In the genomic region with DNA sequence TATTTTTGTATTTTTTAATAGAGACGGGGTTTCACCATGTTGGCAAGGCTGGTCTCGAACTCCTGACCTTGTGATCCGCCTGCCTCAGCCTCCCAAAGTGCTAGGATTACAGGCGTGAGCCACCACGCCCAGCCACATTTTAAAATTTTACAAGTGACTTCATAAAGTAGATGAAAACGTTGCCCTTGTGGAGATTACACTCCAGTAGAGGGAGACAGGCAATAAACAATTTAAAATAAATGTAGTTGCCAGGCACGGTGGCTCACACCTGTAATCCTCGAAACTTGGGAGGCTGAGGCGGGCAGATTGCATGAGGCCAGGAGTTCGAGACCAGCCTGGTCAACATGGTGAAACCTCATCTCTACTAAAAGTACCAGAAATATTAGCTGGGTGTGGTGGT, we compare ENCODE assay signal across 15 cellular contexts. TPM values are rescaled to one million over a fixed set of nuclear protein-coding genes. Genes with fewer than 3 reads are reported as not detected.
"Had no signal": no experiment of that assay in that cellular context is flagged by ENCODE, and none has a peak within 500 bp of the region (broad histone marks: within the 10 kb centered on the region; RNA-seq: fewer than 3 reads in every experiment).

No MANE protein-coding gene starts in this region.

RNA-seq across cellular contexts. Expression of gene SYCN, which starts 15.0 kb away (rescaled TPM):
- total RNA-seq: activated CD4-positive, alpha-beta memory T cell treated with anti-CD3 and anti-CD28 coated beads, Interleukin-2, amount 10 ng/mL, durations not matched to agents 7 days and 5 days; activated CD4-positive, alpha-beta T cell treated with anti-CD3 and anti-CD28 coated beads for 36 hours; activated CD4-positive, alpha-beta T cell treated with anti-CD3 and anti-CD28 coated beads, Interleukin-2, amount 10 ng/mL, durations not matched to agents 7 days and 5 days; activated CD8-positive, alpha-beta memory T cell treated with anti-CD3 and anti-CD28 coated beads, Interleukin-2, amount 10 ng/mL, durations not matched to agents 7 days and 5 days; activated CD8-positive, alpha-beta T cell treated with anti-CD3 and anti-CD28 coated beads, Interleukin-2, amount 10 ng/mL, durations not matched to agents 7 days and 5 days; activated naive CD8-positive, alpha-beta T cell treated with anti-CD3 and anti-CD28 coated beads, Interleukin-2, amount 10 ng/mL, durations not matched to agents 7 days and 5 days; activated T-helper 2 cell treated with anti-CD3 and anti-CD28 coated beads, Interferon-gamma antibody, Interleukin-2, Interleukin-4, amounts not matched to agents 10 μg/mL and 5 μg/mL and 100 μg/mL, durations not matched to agents 14 hours and 24 hours and 36 hours; ascending aorta; bronchial epithelial cell; cardiac muscle cell; chondrocyte; T-helper 17 cell; T-helper 2 cell treated with Interferon-gamma antibody and Interleukin-4, amounts not matched to agents 100 ng/mL and 5 ng/mL, for 36 hours had no signal
- polyA plus RNA-seq: cardiac muscle cell had no signal

RNA-seq across cellular contexts. Expression of gene NCCRP1, which starts 22.3 kb away (rescaled TPM):
- total RNA-seq: activated CD4-positive, alpha-beta memory T cell treated with anti-CD3 and anti-CD28 coated beads, Interleukin-2, amount 10 ng/mL, durations not matched to agents 7 days and 5 days; activated CD4-positive, alpha-beta T cell treated with anti-CD3 and anti-CD28 coated beads for 36 hours; activated CD4-positive, alpha-beta T cell treated with anti-CD3 and anti-CD28 coated beads, Interleukin-2, amount 10 ng/mL, durations not matched to agents 7 days and 5 days; activated CD8-positive, alpha-beta memory T cell treated with anti-CD3 and anti-CD28 coated beads, Interleukin-2, amount 10 ng/mL, durations not matched to agents 7 days and 5 days; activated CD8-positive, alpha-beta T cell treated with anti-CD3 and anti-CD28 coated beads, Interleukin-2, amount 10 ng/mL, durations not matched to agents 7 days and 5 days; activated naive CD8-positive, alpha-beta T cell treated with anti-CD3 and anti-CD28 coated beads, Interleukin-2, amount 10 ng/mL, durations not matched to agents 7 days and 5 days; activated T-helper 2 cell treated with anti-CD3 and anti-CD28 coated beads, Interferon-gamma antibody, Interleukin-2, Interleukin-4, amounts not matched to agents 10 μg/mL and 5 μg/mL and 100 μg/mL, durations not matched to agents 14 hours and 24 hours and 36 hours; ascending aorta; chondrocyte; T-helper 17 cell; T-helper 2 cell treated with Interferon-gamma antibody and Interleukin-4, amounts not matched to agents 100 ng/mL and 5 ng/mL, for 36 hours had no signal

RNA-seq across cellular contexts. Expression of gene IFNL3, which starts 25.7 kb away (rescaled TPM):
- total RNA-seq: activated CD4-positive, alpha-beta memory T cell treated with anti-CD3 and anti-CD28 coated beads, Interleukin-2, amount 10 ng/mL, durations not matched to agents 7 days and 5 days; activated CD4-positive, alpha-beta T cell treated with anti-CD3 and anti-CD28 coated beads, Interleukin-2, amount 10 ng/mL, durations not matched to agents 7 days and 5 days; activated CD8-positive, alpha-beta T cell treated with anti-CD3 and anti-CD28 coated beads, Interleukin-2, amount 10 ng/mL, durations not matched to agents 7 days and 5 days; activated naive CD8-positive, alpha-beta T cell treated with anti-CD3 and anti-CD28 coated beads, Interleukin-2, amount 10 ng/mL, durations not matched to agents 7 days and 5 days; activated T-helper 2 cell treated with anti-CD3 and anti-CD28 coated beads, Interferon-gamma antibody, Interleukin-2, Interleukin-4, amounts not matched to agents 10 μg/mL and 5 μg/mL and 100 μg/mL, durations not matched to agents 14 hours and 24 hours and 36 hours; ascending aorta; bronchial epithelial cell; cardiac muscle cell; chondrocyte; T-helper 17 cell; T-helper 2 cell treated with Interferon-gamma antibody and Interleukin-4, amounts not matched to agents 100 ng/mL and 5 ng/mL, for 36 hours; WTC11 had no signal
- polyA plus RNA-seq: adipose tissue, cardiac muscle cell had no signal

RNA-seq across cellular contexts. Expression of gene IFNL4, which starts 29.5 kb away (rescaled TPM):
- total RNA-seq: activated CD4-positive, alpha-beta memory T cell treated with anti-CD3 and anti-CD28 coated beads, Interleukin-2, amount 10 ng/mL, durations not matched to agents 7 days and 5 days; activated CD4-positive, alpha-beta T cell treated with anti-CD3 and anti-CD28 coated beads for 36 hours; activated CD4-positive, alpha-beta T cell treated with anti-CD3 and anti-CD28 coated beads, Interleukin-2, amount 10 ng/mL, durations not matched to agents 7 days and 5 days; activated CD8-positive, alpha-beta memory T cell treated with anti-CD3 and anti-CD28 coated beads, Interleukin-2, amount 10 ng/mL, durations not matched to agents 7 days and 5 days; activated CD8-positive, alpha-beta T cell treated with anti-CD3 and anti-CD28 coated beads, Interleukin-2, amount 10 ng/mL, durations not matched to agents 7 days and 5 days; activated naive CD8-positive, alpha-beta T cell treated with anti-CD3 and anti-CD28 coated beads, Interleukin-2, amount 10 ng/mL, durations not matched to agents 7 days and 5 days; activated T-helper 2 cell treated with anti-CD3 and anti-CD28 coated beads, Interferon-gamma antibody, Interleukin-2, Interleukin-4, amounts not matched to agents 10 μg/mL and 5 μg/mL and 100 μg/mL, durations not matched to agents 14 hours and 24 hours and 36 hours; ascending aorta; bronchial epithelial cell; cardiac muscle cell; chondrocyte; T-helper 17 cell; T-helper 2 cell treated with Interferon-gamma antibody and Interleukin-4, amounts not matched to agents 100 ng/mL and 5 ng/mL, for 36 hours; WTC11 had no signal
- polyA plus RNA-seq: adipose tissue, cardiac muscle cell had no signal

RNA-seq across cellular contexts. Expression of gene IFNL2, which starts 49.1 kb away (rescaled TPM):
- total RNA-seq: activated CD4-positive, alpha-beta memory T cell treated with anti-CD3 and anti-CD28 coated beads, Interleukin-2, amount 10 ng/mL, durations not matched to agents 7 days and 5 days; activated CD4-positive, alpha-beta T cell treated with anti-CD3 and anti-CD28 coated beads for 36 hours; activated CD4-positive, alpha-beta T cell treated with anti-CD3 and anti-CD28 coated beads, Interleukin-2, amount 10 ng/mL, durations not matched to agents 7 days and 5 days; activated CD8-positive, alpha-beta memory T cell treated with anti-CD3 and anti-CD28 coated beads, Interleukin-2, amount 10 ng/mL, durations not matched to agents 7 days and 5 days; activated CD8-positive, alpha-beta T cell treated with anti-CD3 and anti-CD28 coated beads, Interleukin-2, amount 10 ng/mL, durations not matched to agents 7 days and 5 days; activated naive CD8-positive, alpha-beta T cell treated with anti-CD3 and anti-CD28 coated beads, Interleukin-2, amount 10 ng/mL, durations not matched to agents 7 days and 5 days; activated T-helper 2 cell treated with anti-CD3 and anti-CD28 coated beads, Interferon-gamma antibody, Interleukin-2, Interleukin-4, amounts not matched to agents 10 μg/mL and 5 μg/mL and 100 μg/mL, durations not matched to agents 14 hours and 24 hours and 36 hours; ascending aorta; bronchial epithelial cell; cardiac muscle cell; chondrocyte; T-helper 17 cell; T-helper 2 cell treated with Interferon-gamma antibody and Interleukin-4, amounts not matched to agents 100 ng/mL and 5 ng/mL, for 36 hours; WTC11 had no signal
- polyA plus RNA-seq: adipose tissue, cardiac muscle cell had no signal
